ENCODE assay signal across 31 cellular contexts in the genomic region with DNA sequence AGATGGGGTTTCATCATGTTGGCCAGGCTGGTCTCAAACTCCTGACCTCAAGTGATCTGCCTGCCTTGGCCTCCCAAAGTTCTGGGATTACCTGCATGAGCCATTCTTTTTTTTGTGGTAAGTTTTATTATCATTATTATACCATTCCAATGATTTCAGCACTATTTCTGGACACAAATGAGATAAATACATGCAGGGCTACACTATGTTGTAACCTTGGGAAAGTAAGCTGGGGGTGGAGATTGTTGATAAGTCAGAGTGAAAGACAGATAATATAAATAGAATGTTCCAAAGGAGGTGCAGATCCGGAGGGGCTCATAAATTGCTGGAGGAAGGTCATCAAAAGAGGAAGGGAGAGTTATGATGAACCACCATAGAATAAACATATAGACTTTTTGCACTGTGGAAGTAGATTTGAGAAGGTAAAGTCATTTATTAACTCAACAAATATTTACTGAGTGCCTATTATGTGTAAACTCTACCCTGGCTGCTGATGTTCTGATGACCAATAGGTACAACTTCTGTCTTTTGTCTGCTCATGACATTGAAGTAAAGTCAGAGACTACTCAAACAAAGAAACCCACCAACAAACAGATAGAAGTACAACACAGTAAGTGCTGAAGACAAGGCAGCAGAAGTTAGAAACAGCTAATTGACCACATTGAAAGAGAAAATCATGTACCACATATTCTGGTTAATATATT.
DNase-seq lines count a peak whose midpoint lies in the region; ATAC-seq, FAIRE-seq and TF ChIP-seq lines count a peak whose summit lies in the region.
"Had no signal": no experiment of that assay in that cellular context is flagged by ENCODE, and none has a peak within 500 bp of the region (broad histone marks: within the 10 kb centered on the region; RNA-seq: fewer than 3 reads in every experiment).

No MANE protein-coding gene starts in this region.

- WGBS in GM12878 (ENCODE audit: insufficient coverage, insufficient replicate concordance, low lambda C conversion rate, missing lambda C conversion rate), result 0% methylated on average over 1 of the region's 1 CpG

- no peaks in the 10 kb centered on the region; the same call in 2 of the 3 replicates for H3K9me3 ChIP-seq in GM12878 (replicated peaks; ENCODE audit: control insufficient read depth, insufficient read depth, low read length)
- H3K9me3 ChIP-seq: A549, BE2C, esophagus squamous epithelium, HAP-1, heart right ventricle, pancreas had no signal

- in situ Hi-C loops in GM12878 (cut with MboI), result no loop called here

- POLR2A ChIA-PET in GM12878 (lab: Charles Lee), result no interaction called here

- H3K27ac ChIP-seq in GM12878 (ENCODE audit: control insufficient read depth, insufficient read depth), result no peak overlapping the region
- H3K27ac ChIP-seq: A549, esophagus squamous epithelium, heart right ventricle, pancreas, SK-N-MC had no signal

- SMC1A ChIA-PET in GM12878 (lab: Charles Lee; ENCODE audit: uncharacterized antibody, unreplicated experiment), result interaction anchor here (1.2 to 1.3 kb wide), 2 partner anchors 22 to 44 kb away, joined by 4 read pairs; no protein-coding TSS in a partner anchor

- H3K36me3 ChIP-seq in GM12878 (ENCODE audit: control insufficient read depth in 2 of 2, insufficient read depth in 2 of 2, low read length in 1 of 2), result no peaks in the 10 kb centered on the region
- H3K36me3 ChIP-seq: BE2C, esophagus squamous epithelium, HAP-1, heart right ventricle, pancreas had no signal

- RAD21 ChIA-PET in GM12878 (lab: Charles Lee; ENCODE audit: unreplicated experiment), result interaction anchor here (0.7 kb wide), 1 partner anchor 14 kb away, joined by 3 read pairs; no protein-coding TSS in a partner anchor

- no peak for DNase-seq in GM18507 (ENCODE audit: extremely low spot score, insufficient read length, low read depth)
- DNase-seq in GM12878 (ENCODE audit: low read depth, low spot score), result no peak
- no peak for DNase-seq in NCI-H345 (lab: John Stamatoyannopoulos, UW)
- no peak for DNase-seq in activated CD8-positive, alpha-beta memory T cell treated with anti-CD3 and anti-CD28 coated beads for 24 hours
- DNase-seq: activated CD4-positive, CD25-positive, alpha-beta regulatory T cell treated with anti-CD3 and anti-CD28 coated beads, Interleukin-2, amount 50 U/mL, for 72 hours; activated gamma-delta T cell treated with Interleukin-2 at 50 U/mL for 16 hours; activated naive CD8-positive, alpha-beta T cell treated with anti-CD3 and anti-CD28 coated beads, Interleukin-2, amount 50 U/mL, for 24 hours; BE2C; caudate nucleus; CD8-positive, alpha-beta memory T cell; cortex of kidney; DMS153; esophagus squamous epithelium; foreskin melanocyte; heart right ventricle; NCI-H1105 treated with DMSO at 0.1 percent for 48 hours; NCI-H2081; NCI-H2227 treated with DMSO at 0.1 percent for 48 hours; NCI-H82; pancreas; stimulated activated CD4-positive, alpha-beta T cell treated with anti-CD3 and anti-CD28 coated beads, Interleukin-2, amount 100 ng/mL, for 24 hours; trophoblast cell had no signal

- no peak overlapping the region for H2AFZ ChIP-seq in GM12878 (ENCODE audit: control insufficient read depth, low read depth, low read length)

- no peak overlapping the region for H3K4me3 ChIP-seq in GM12878
- H3K4me3 ChIP-seq: A549, esophagus squamous epithelium, HAP-1, heart right ventricle, K562, pancreas, SK-N-MC had no signal

- no peaks in the 10 kb centered on the region for H4K20me1 ChIP-seq in GM12878 (ENCODE audit: control insufficient read depth, insufficient read depth)

- no peaks in the 10 kb centered on the region for H3K4me1 ChIP-seq in GM12878 (ENCODE audit: control insufficient read depth, insufficient read depth, low read length)
- H3K4me1 ChIP-seq: A549, BE2C, esophagus squamous epithelium, heart right ventricle, pancreas had no signal

- no peak overlapping the region for H3K4me2 ChIP-seq in GM12878 (ENCODE audit: control insufficient read depth, insufficient read depth)
- H3K4me2 ChIP-seq: A549 had no signal

- H3K79me2 ChIP-seq in GM12878 (ENCODE audit: control insufficient read depth, insufficient read depth, low read length), result no peaks in the 10 kb centered on the region

- peak; percentile 60 for ATAC-seq in GM19438 (IDR thresholded peaks at IDR 0.05; ENCODE audit: low read depth, unreplicated experiment)
- peak; percentile 63 for ATAC-seq in HG03159 (IDR thresholded peaks at IDR 0.05; ENCODE audit: unreplicated experiment)
- peak; percentile 83 for ATAC-seq in GM12878
- no peak for ATAC-seq in esophagus mucosa
- no peak for ATAC-seq in HG03460 (IDR thresholded peaks at IDR 0.05; ENCODE audit: unreplicated experiment)
- ATAC-seq: A549; activated naive CD8-positive, alpha-beta T cell treated with anti-CD3 and anti-CD28 coated beads, Interleukin-2, amount 50 U/mL, for 24 hours; heart right ventricle; K562 had no signal

- no peak for TF ChIP-seq CTCF in GM12878 (IDR thresholded peaks at IDR 0.05 in 2 of 3, conservative IDR thresholded peaks at IDR 0.05 in 1 of 3; ENCODE audit: control insufficient read depth in 2 of 3, extremely low read depth in 1 of 3, insufficient read depth in 1 of 3, low read depth in 3 of 3, low read length in 3 of 3)

- no peaks in the 10 kb centered on the region for H3K27me3 ChIP-seq in GM12878 (replicated peaks in 1 of 2; ENCODE audit: control insufficient read depth in 2 of 2, insufficient read depth in 2 of 2, low read length in 1 of 2)
- H3K27me3 ChIP-seq: BE2C, esophagus squamous epithelium, pancreas had no signal

- TF ChIP-seq POLR2A in GM12878 (IDR thresholded peaks at IDR 0.05; ENCODE audit: low read depth, low read length), result no peak

- TF ChIP-seq EP300 in GM12878 (IDR thresholded peaks at IDR 0.05; ENCODE audit: borderline replicate concordance in 1 of 2, control insufficient read depth in 1 of 2, low read depth in 2 of 2, low read length in 2 of 2), result no peak

- H3K9ac ChIP-seq in GM12878 (ENCODE audit: control insufficient read depth, insufficient read depth, low read length), result no peak overlapping the region

- CTCF ChIA-PET in GM12878 (lab: Yijun Ruan, JAX), result interaction anchor here (1.0 kb wide), 1 partner anchor 51 kb away, joined by 3 read pairs; no protein-coding TSS in a partner anchor

- intact Hi-C loops in GM12878 (cut with micrococcal nuclease; ENCODE audit: unreplicated experiment), result no loop called here

- TF ChIP-seq RAD21 in GM12878 (IDR thresholded peaks at IDR 0.05; ENCODE audit: insufficient read depth, low read depth, low read length), result no peak

- BruUV-seq in GM12878 (replicated peaks; lab: Mats Ljungman, UMichigan), result no TSS peak

- peak; percentile 73 for FAIRE-seq in GM18507 (lab: Jason Lieb, UNC)
- FAIRE-seq in GM12878 (lab: Jason Lieb, UNC), result no peak
- FAIRE-seq: A549, G401.6, K562, pancreas had no signal

TF ChIP-seq in GM12878, 131 proteins besides CTCF, POLR2A, EP300 and RAD21 (continues in another document):
- no peak for TF ChIP-seq ZSCAN29 (IDR thresholded peaks at IDR 0.05)
- no peak for TF ChIP-seq CREM (IDR thresholded peaks at IDR 0.05; ENCODE audit: low read depth)
- TF ChIP-seq CBX3 (IDR thresholded peaks at IDR 0.05; ENCODE audit: borderline replicate concordance, low read depth), result no peak
- TF ChIP-seq KLF5 (IDR thresholded peaks at IDR 0.05; ENCODE audit: partially characterized antibody), result no peak
- TF ChIP-seq ZBTB40 (IDR thresholded peaks at IDR 0.05; ENCODE audit: borderline replicate concordance), result no peak
- TF ChIP-seq SIX5 (IDR thresholded peaks at IDR 0.05; ENCODE audit: low read depth, low read length, severe bottlenecking), result no peak
- TF ChIP-seq SMAD1 (IDR thresholded peaks at IDR 0.05; ENCODE audit: low read depth, partially characterized antibody), result no peak
- no peak for TF ChIP-seq BCL3 (IDR thresholded peaks at IDR 0.05; ENCODE audit: borderline replicate concordance, insufficient read depth, low read depth, low read length, poor library complexity, severe bottlenecking)
- no peak for TF ChIP-seq WRNIP1 (IDR thresholded peaks at IDR 0.05; ENCODE audit: borderline replicate concordance, low read depth, low read length)
- TF ChIP-seq IKZF1 (conservative IDR thresholded peaks at IDR 0.05), result no peak
- TF ChIP-seq KDM1A (IDR thresholded peaks at IDR 0.05; ENCODE audit: borderline replicate concordance), result no peak

Comparison
In these comparisons a context has a peak if more than half of its experiments do, and no peak if none do; other contexts are left out.
1. ATAC-seq: peak in GM19438 (single experiment), HG03159 (single experiment) and GM12878 (single experiment); none in esophagus mucosa (single experiment) and HG03460 (single experiment).